ENCODE assay signal across 18 cellular contexts in the genomic region with DNA sequence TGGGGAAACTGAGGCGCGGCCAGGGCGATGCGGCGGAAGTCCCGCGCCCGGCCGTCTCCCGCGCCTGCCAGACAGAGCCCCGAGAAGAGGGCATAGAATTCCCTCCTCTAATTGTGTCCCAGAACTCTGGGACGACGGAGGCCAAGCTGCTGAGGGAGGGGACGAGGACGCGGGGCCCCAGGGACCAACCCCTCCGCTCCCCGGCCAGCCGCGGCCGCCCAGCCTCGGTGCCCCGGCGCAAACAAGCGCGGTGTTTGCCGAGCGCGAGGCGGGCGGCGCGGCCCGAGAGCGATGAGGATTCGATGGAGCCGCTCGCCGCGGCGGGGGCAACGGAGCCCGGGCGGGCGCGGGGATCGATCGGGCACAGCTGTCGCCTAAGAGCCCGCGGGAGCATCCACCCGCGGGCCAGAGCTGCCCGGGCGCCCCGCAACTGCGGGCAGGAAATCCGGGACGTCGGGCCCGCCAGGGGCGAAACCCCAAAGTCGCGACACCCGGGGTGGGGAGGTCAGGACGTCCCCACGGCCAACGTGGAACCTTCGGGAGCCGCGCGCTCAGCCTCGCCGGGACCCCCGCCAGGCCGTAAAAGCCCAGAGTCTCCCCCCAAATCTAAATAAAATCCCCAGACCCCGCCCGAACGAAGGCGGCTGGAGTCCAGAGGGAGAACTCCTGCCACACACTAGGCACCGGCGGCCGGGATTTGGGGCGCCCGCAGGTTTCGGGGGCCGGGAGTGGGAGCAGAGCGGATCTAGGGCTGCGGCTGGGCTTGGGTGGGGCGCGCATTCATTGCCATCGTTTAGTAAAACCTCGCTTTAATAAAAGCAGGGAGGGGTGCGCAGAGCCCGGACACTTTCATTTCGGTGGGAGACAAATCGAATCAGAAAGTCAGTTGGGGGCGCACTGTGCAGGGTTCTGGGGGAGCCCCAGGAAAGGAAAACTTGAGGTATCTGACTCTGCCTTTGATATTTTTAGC. TPM values are rescaled to one million over a fixed set of nuclear protein-coding genes. Genes with fewer than 3 reads are reported as not detected.
A peak's percentile ranks its signal among the peaks of the same experiment; 100 is the strongest.
DNase-seq lines count a peak whose midpoint lies in the region; ATAC-seq and TF ChIP-seq lines count a peak whose summit lies in the region.
"Had no signal": no experiment of that assay in that cellular context is flagged by ENCODE, and none has a peak within 500 bp of the region (broad histone marks: within the 10 kb centered on the region; RNA-seq: fewer than 3 reads in every experiment).

No MANE protein-coding gene starts in this region.

- peaks cover 49% of the 10 kb centered on the region for H3K27me3 Mint-ChIP-seq in activated T-cell treated with anti-CD3 and anti-CD28 coated beads, Interleukin-2, amount 50 U/mL, for 4 hours (ENCODE audit: low read depth)
- peaks cover 51% of the 10 kb centered on the region for H3K27me3 Mint-ChIP-seq in activated T-cell treated with anti-CD3 and anti-CD28 coated beads, Interleukin-2, amount 50 U/mL, for 72 hours (ENCODE audit: low read depth)

- peaks cover 2% of the 10 kb centered on the region for H3F3A ChIP-seq in smooth muscle cell (ENCODE audit: low read depth)

- peaks cover 86% of the 10 kb centered on the region for H3K27me3 ChIP-seq in NT2/D1 (ENCODE audit: insufficient read depth, insufficient read length)
- peaks cover 17 to 92% (median 74%) of the 10 kb centered on the region in 4 donors for H3K27me3 ChIP-seq in esophagus muscularis mucosa
- peaks cover 74% of the 10 kb centered on the region for H3K27me3 ChIP-seq in smooth muscle cell (ENCODE audit: low read depth)
- peaks cover 0 to 84% of the 10 kb centered on the region in 2 donors for H3K27me3 ChIP-seq in tibial nerve
- peaks cover 67% of the 10 kb centered on the region for H3K27me3 ChIP-seq in HAP-1 (ENCODE audit: low read depth)

- TF ChIP-seq EP300 in esophagus muscularis mucosa (IDR thresholded peaks at IDR 0.05) = no peak
- no peak for TF ChIP-seq EP300 in tibial nerve (IDR thresholded peaks at IDR 0.05)

- no peaks in the 10 kb centered on the region for H3K36me3 ChIP-seq in NT2/D1 (ENCODE audit: insufficient read depth, insufficient read length, low read length)
- no peaks in the 10 kb centered on the region for H3K36me3 ChIP-seq in esophagus muscularis mucosa
- no peaks in the 10 kb centered on the region for H3K36me3 ChIP-seq in smooth muscle cell (ENCODE audit: low read depth)
- H3K36me3 ChIP-seq in tibial nerve = no peaks in the 10 kb centered on the region
- H3K36me3 ChIP-seq in HAP-1 (replicated peaks) = no peaks in the 10 kb centered on the region

- H4K20me1 ChIP-seq in smooth muscle cell (ENCODE audit: low read depth) = no peaks in the 10 kb centered on the region

- H3K9me3 ChIP-seq in NT2/D1 (ENCODE audit: insufficient read depth, low read length) = no peaks in the 10 kb centered on the region
- no peaks in the 10 kb centered on the region for H3K9me3 ChIP-seq in esophagus muscularis mucosa
- no peaks in the 10 kb centered on the region for H3K9me3 ChIP-seq in smooth muscle cell (replicated peaks; ENCODE audit: low read depth)
- no peaks in the 10 kb centered on the region for H3K9me3 ChIP-seq in tibial nerve
- H3K9me3 ChIP-seq in HAP-1 = no peaks in the 10 kb centered on the region

- H3K27ac ChIP-seq in esophagus muscularis mucosa (replicated peaks in 1 of 4) (no peak overlapping the region), smooth muscle cell (ENCODE audit: low read depth) (no peak overlapping the region), tibial nerve (no peak overlapping the region)
- H3K27ac ChIP-seq: dorsolateral prefrontal cortex had no signal

- H3K4me1 ChIP-seq in NT2/D1 (ENCODE audit: insufficient read depth, insufficient read length) = peaks cover 34% of the 10 kb centered on the region
- H3K4me1 ChIP-seq in esophagus muscularis mucosa = peaks cover 21 to 55% (median 33%) of the 10 kb centered on the region in 4 donors
- H3K4me1 ChIP-seq in smooth muscle cell (ENCODE audit: low read depth) = peaks cover 4% of the 10 kb centered on the region
- H3K4me1 ChIP-seq in tibial nerve = peaks cover 0 to 53% (median 20%) of the 10 kb centered on the region in 4 donors
- H3K4me1 ChIP-seq in HAP-1 = no peaks in the 10 kb centered on the region

- H3K4me3 ChIP-seq in NT2/D1 (ENCODE audit: insufficient read length, low read depth) (peak overlapping the region; percentile 37), esophagus muscularis mucosa (peak overlapping the region; percentile 11 to 37 (median 34)), smooth muscle cell (peak overlapping the region; percentile 8), tibial nerve (peak overlapping the region in 1 of 4 donors; percentile 3), HAP-1 (no peak overlapping the region)

- no peak for DNase-seq in activated T-cell treated with anti-CD3 and anti-CD28 coated beads, Interleukin-2, amount 50 U/mL, for 4 hours
- no peak for DNase-seq in activated T-cell treated with anti-CD3 and anti-CD28 coated beads, Interleukin-2, amount 50 U/mL, for 72 hours
- DNase-seq in NT2/D1 (ENCODE audit: low read depth, low spot score) = no peak
- no peak for DNase-seq in esophagus muscularis mucosa (ENCODE audit: extremely low spot score)
- DNase-seq in smooth muscle cell (lab: John Stamatoyannopoulos, UW; ENCODE audit: unreplicated experiment) = no peak
- no peak for DNase-seq in NCI-H446 treated with DMSO at 0.1 percent for 48 hours (lab: John Stamatoyannopoulos, UW)
- DNase-seq in tibial nerve (ENCODE audit: low spot score in 2 of 2) = no peak
- DNase-seq in HAP-1 (ENCODE audit: low spot score in 2 of 2) = no peak
- DNase-seq: activated CD4-positive, alpha-beta T cell treated with anti-CD3 and anti-CD28 coated beads, Interleukin-2, amount 50 U/mL, for 1 hour; activated naive CD8-positive, alpha-beta T cell treated with anti-CD3 and anti-CD28 coated beads, Interleukin-2, amount 10 ng/mL, durations not matched to agents 7 days and 5 days; dorsolateral prefrontal cortex; NCI-H1417; NCI-H748 treated with DMSO at 0.1 percent for 48 hours; SW 1271 had no signal

- H3K9me3 Mint-ChIP-seq in activated T-cell treated with anti-CD3 and anti-CD28 coated beads, Interleukin-2, amount 50 U/mL, for 4 hours = no peaks in the 10 kb centered on the region
- H3K9me3 Mint-ChIP-seq in activated T-cell treated with anti-CD3 and anti-CD28 coated beads, Interleukin-2, amount 50 U/mL, for 72 hours = no peaks in the 10 kb centered on the region
- H3K9me3 Mint-ChIP-seq: activated naive CD8-positive, alpha-beta T cell treated with anti-CD3 and anti-CD28 coated beads, Interleukin-2, amount 10 ng/mL, durations not matched to agents 7 days and 5 days; memory B cell had no signal

- H3K9ac ChIP-seq in NT2/D1 (ENCODE audit: insufficient read length, low read depth) (peak overlapping the region; percentile 56), smooth muscle cell (ENCODE audit: low read depth) (no peak overlapping the region)

- in situ Hi-C loops in HAP-1 (cut with MboI; ENCODE audit: low sequenced_read_pairs) = no loop called here

- intact Hi-C loops in esophagus muscularis mucosa (cut with DNase I) = no loop called here

- no peak for ATAC-seq in activated T-cell treated with anti-CD3 and anti-CD28 coated beads, Interleukin-2, amount 50 U/mL, for 4 hours
- ATAC-seq in activated T-cell treated with anti-CD3 and anti-CD28 coated beads, Interleukin-2, amount 50 U/mL, for 72 hours (replicated peaks in 1 of 2) = no peak

- H3K36me3 Mint-ChIP-seq in activated T-cell treated with anti-CD3 and anti-CD28 coated beads, Interleukin-2, amount 50 U/mL, for 4 hours (ENCODE audit: insufficient read depth) = no peaks in the 10 kb centered on the region
- no peaks in the 10 kb centered on the region for H3K36me3 Mint-ChIP-seq in activated T-cell treated with anti-CD3 and anti-CD28 coated beads, Interleukin-2, amount 50 U/mL, for 72 hours (ENCODE audit: insufficient read depth in 2 of 2)
- H3K36me3 Mint-ChIP-seq: activated naive CD8-positive, alpha-beta T cell treated with anti-CD3 and anti-CD28 coated beads, Interleukin-2, amount 10 ng/mL, durations not matched to agents 7 days and 5 days; memory B cell had no signal

- peak overlapping the region; percentile 62 for H3K4me3 Mint-ChIP-seq in activated T-cell treated with anti-CD3 and anti-CD28 coated beads, Interleukin-2, amount 50 U/mL, for 4 hours
- peak overlapping the region in 1 of 2 donors; percentile 43 for H3K4me3 Mint-ChIP-seq in activated T-cell treated with anti-CD3 and anti-CD28 coated beads, Interleukin-2, amount 50 U/mL, for 72 hours
- H3K4me3 Mint-ChIP-seq: activated naive CD8-positive, alpha-beta T cell treated with anti-CD3 and anti-CD28 coated beads, Interleukin-2, amount 10 ng/mL, durations not matched to agents 7 days and 5 days; memory B cell had no signal

- TF ChIP-seq POLR2A in esophagus muscularis mucosa (IDR thresholded peaks at IDR 0.05; ENCODE audit: low read depth) (no peak), tibial nerve (IDR thresholded peaks at IDR 0.05) (no peak)

- no peak overlapping the region for H3K27ac Mint-ChIP-seq in activated T-cell treated with anti-CD3 and anti-CD28 coated beads, Interleukin-2, amount 50 U/mL, for 72 hours
- H3K27ac Mint-ChIP-seq: activated naive CD8-positive, alpha-beta T cell treated with anti-CD3 and anti-CD28 coated beads, Interleukin-2, amount 10 ng/mL, durations not matched to agents 7 days and 5 days; memory B cell had no signal

- no peaks in the 10 kb centered on the region for H3K79me2 ChIP-seq in smooth muscle cell (ENCODE audit: low read depth)

- H3K4me2 ChIP-seq in smooth muscle cell = peak overlapping the region; percentile 81

- no peak overlapping the region for H2AFZ ChIP-seq in smooth muscle cell (ENCODE audit: low read depth)

- peaks cover 16% of the 10 kb centered on the region for H3K4me1 Mint-ChIP-seq in activated T-cell treated with anti-CD3 and anti-CD28 coated beads, Interleukin-2, amount 50 U/mL, for 4 hours (ENCODE audit: low read depth)
- H3K4me1 Mint-ChIP-seq in activated T-cell treated with anti-CD3 and anti-CD28 coated beads, Interleukin-2, amount 50 U/mL, for 72 hours (ENCODE audit: low read depth) = peaks cover 14% of the 10 kb centered on the region

- no peak for TF ChIP-seq CTCF in esophagus muscularis mucosa (IDR thresholded peaks at IDR 0.05)
- TF ChIP-seq CTCF in smooth muscle cell (IDR thresholded peaks at IDR 0.05; ENCODE audit: borderline replicate concordance, insufficient read depth, poor library complexity, severe bottlenecking) = no peak
- no peak for TF ChIP-seq CTCF in tibial nerve (IDR thresholded peaks at IDR 0.05)

- 2% methylated on average over 22 of the region's 99 CpGs for WGBS in esophagus muscularis mucosa
- 7% methylated on average over 82 of the region's 99 CpGs for WGBS in smooth muscle cell (ENCODE audit: low lambda C conversion rate)
- WGBS in tibial nerve, 2 donors = 2% methylated on average over 32 to 96 of the region's 99 CpGs

RNA-seq across cellular contexts. Expression of a gene that starts 3.6 kb away (rescaled TPM):
- not detected for total RNA-seq in activated T-cell treated with anti-CD3 and anti-CD28 coated beads, Interleukin-2, amount 50 U/mL, for 4 hours
- not detected for total RNA-seq in activated T-cell treated with anti-CD3 and anti-CD28 coated beads, Interleukin-2, amount 50 U/mL, for 72 hours
- total RNA-seq in esophagus muscularis mucosa = not detected
- not detected in 2 replicates for total RNA-seq in smooth muscle cell
- not detected in 2 replicates for polyA plus RNA-seq in smooth muscle cell
- total RNA-seq in tibial nerve = not detected
- total RNA-seq: activated naive CD8-positive, alpha-beta T cell treated with anti-CD3 and anti-CD28 coated beads, Interleukin-2, amount 10 ng/mL, durations not matched to agents 7 days and 5 days; dorsolateral prefrontal cortex; glomerular endothelial cell; renal cortical epithelial cell; temporal lobe had no signal
